1 cellular context compared by ENCODE assay signal in the genomic region with DNA sequence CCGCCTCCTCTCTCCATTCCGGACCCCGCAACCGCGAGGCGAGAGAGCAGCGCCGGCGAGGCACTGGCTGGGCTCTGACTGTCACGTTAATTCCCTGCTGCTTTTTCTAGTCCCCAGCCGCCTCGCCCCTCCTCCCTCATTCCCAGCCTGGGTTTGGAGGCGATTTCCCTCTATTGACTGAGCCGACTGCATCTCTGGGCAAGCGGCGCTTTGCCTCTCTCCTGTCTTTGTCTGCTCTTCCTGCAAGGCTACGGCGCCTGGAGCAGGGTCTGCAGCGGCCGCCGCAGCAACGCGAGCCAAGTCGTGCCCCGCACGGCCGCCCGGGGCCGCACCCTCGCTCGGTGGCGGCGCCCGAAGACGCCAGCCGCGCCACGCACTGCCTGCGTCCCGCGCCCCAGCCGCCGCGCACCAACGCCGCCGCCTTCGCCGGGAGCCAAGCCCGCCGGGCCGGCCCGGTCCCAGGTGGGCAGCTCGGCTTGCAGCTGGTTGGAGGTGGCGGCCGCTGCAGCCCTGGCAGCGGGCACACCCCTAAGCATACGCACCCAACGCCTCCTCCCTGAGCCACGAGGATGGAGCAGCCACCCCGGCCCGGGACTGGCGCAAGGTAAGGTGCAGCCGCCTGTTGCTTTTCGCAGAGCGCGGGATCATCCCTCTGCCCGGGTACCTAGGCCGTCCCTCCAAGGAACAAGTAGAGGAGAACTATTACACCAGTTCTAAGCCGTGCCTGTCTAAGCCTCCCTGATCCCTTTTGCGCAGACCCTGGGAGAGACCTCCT.
TF ChIP-seq lines count a peak whose summit lies in the region.

LRRC3B (plus strand) TSS at position 139 of the 775 bp plus-strand sequence. CDS start 86,901 bp downstream, outside the sequence.

TF ChIP-seq in H1, 55 proteins besides CTCF, POLR2A, EP300 and RAD21 (continued from another document):
- no peak for TF ChIP-seq GTF2F1 (IDR thresholded peaks at IDR 0.05; ENCODE audit: borderline replicate concordance, low read depth, low read length)
